Comparison of ENCODE assay signal across 8 cellular contexts in the genomic region with DNA sequence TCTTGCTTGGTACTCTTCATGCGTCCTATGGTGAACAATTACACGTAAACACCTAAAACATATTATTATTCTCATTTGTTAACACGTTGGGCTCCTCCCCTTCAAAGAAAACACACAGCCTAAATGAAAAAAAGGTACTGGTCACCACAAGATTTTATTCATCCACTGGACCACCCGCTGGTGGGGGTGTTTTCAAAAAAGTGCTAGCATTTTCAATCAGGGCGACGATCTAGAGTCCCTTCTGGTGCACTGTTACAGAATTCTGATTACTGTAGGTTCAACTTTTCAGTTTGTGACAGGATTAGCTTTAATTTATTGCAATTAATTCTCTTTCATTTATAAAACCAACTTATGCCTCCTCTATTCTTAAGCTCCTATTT. TPM values are rescaled to one million over a fixed set of nuclear protein-coding genes. Genes with fewer than 3 reads are reported as not detected.
A peak's percentile ranks its signal among the peaks of the same experiment; 100 is the strongest.
DNase-seq lines count a peak whose midpoint lies in the region; ATAC-seq, FAIRE-seq and TF ChIP-seq lines count a peak whose summit lies in the region.

No MANE protein-coding gene starts in this region.

- CTCF ChIA-PET in activated CD4-positive, alpha-beta T cell treated with anti-CD3 and anti-CD28 coated beads for 36 hours (lab: Charles Lee) = interaction anchor here (0.6 to 1.5 kb wide), 3 partner anchors 138 to 1535 kb away, joined by 3 to 4 read pairs (median 4); no protein-coding TSS in a partner anchor

- peaks cover 36% of the 10 kb centered on the region for H3K36me3 Mint-ChIP-seq in activated CD4-positive, alpha-beta T cell treated with anti-CD3 and anti-CD28 coated beads for 36 hours (ENCODE audit: low read depth)

- no peak for FAIRE-seq in HTR-8/SVneo (lab: Jason Lieb, UNC)

- TF ChIP-seq EP300 in sigmoid colon (IDR thresholded peaks at IDR 0.05) = no peak

- H3K4me1 Mint-ChIP-seq in activated CD4-positive, alpha-beta T cell treated with anti-CD3 and anti-CD28 coated beads for 36 hours = peaks cover 25% of the 10 kb centered on the region

- H3K4me3 ChIP-seq in WERI-Rb-1 (ENCODE audit: low read depth, low read length) = peak overlapping the region; percentile 95
- H3K4me3 ChIP-seq in heart right ventricle = peak overlapping the region; percentile 62 to 97 (median 83)
- H3K4me3 ChIP-seq in sigmoid colon = peak overlapping the region; percentile 61 to 89 (median 74)

- POLR2A ChIA-PET in activated CD4-positive, alpha-beta T cell treated with anti-CD3 and anti-CD28 coated beads for 36 hours (lab: Charles Lee) = interaction anchor here (1.1 kb wide), 1 partner anchor 90 kb away, joined by 3 read pairs; no protein-coding TSS in a partner anchor

- ATAC-seq in activated CD4-positive, alpha-beta T cell treated with anti-CD3 and anti-CD28 coated beads for 36 hours = peak; percentile 11
- peak; percentile 13 for ATAC-seq in HG03139 (IDR thresholded peaks at IDR 0.05; ENCODE audit: unreplicated experiment)
- ATAC-seq in heart right ventricle = peak in 3 of 8 donors; percentile 9 to 20 (median 9)

- H3K27ac ChIP-seq in WERI-Rb-1 (peak overlapping the region; percentile 98), heart right ventricle (peak overlapping the region; percentile 11 to 95 (median 87)), sigmoid colon (peak overlapping the region; percentile 82 to 90 (median 90))

- 1% methylated on average over 6 of the region's 6 CpGs for WGBS in heart right ventricle, 2 donors
- 1% methylated on average over 6 of the region's 6 CpGs for WGBS in sigmoid colon, 2 donors

- intact Hi-C loops in activated CD4-positive, alpha-beta T cell treated with anti-CD3 and anti-CD28 coated beads for 36 hours (cut with DNase I, micrococcal nuclease) = loop anchor here (1.0 to 5.0 kb wide), 13 partner anchors 61 to 1034 kb away; a partner anchor contains a TSS
- intact Hi-C loops in heart right ventricle (cut with DNase I) = loop anchor here (1.0 to 10.0 kb wide), 8 partner anchors 62 to 142 kb away; a partner anchor contains a TSS
- intact Hi-C loops in sigmoid colon (cut with DNase I) = loop anchor here (1.0 to 5.0 kb wide), 3 partner anchors 112 to 251 kb away; no protein-coding TSS in a partner anchor

- TF ChIP-seq POLR2A in sigmoid colon (IDR thresholded peaks at IDR 0.05) = no peak

- DNase-seq in activated CD4-positive, alpha-beta T cell treated with anti-CD3 and anti-CD28 coated beads for 36 hours = no peak
- DNase-seq in activated CD4-positive, alpha-beta T cell treated with anti-CD3 and anti-CD28 coated beads for 48 hours = no peak
- no peak for DNase-seq in WERI-Rb-1
- DNase-seq in heart right ventricle = no peak
- DNase-seq in sigmoid colon = no peak
- no peak for DNase-seq in NCI-H82 treated with DMSO at 0.1 percent for 48 hours (lab: John Stamatoyannopoulos, UW; ENCODE audit: unreplicated experiment)
- DNase-seq in HTR-8/SVneo (ENCODE audit: insufficient read length, low spot score) = no peak

- peak overlapping the region; percentile 99 for H3K4me3 Mint-ChIP-seq in activated CD4-positive, alpha-beta T cell treated with anti-CD3 and anti-CD28 coated beads for 36 hours

- H3K4me1 ChIP-seq in heart right ventricle = peaks cover 0 to 24% (median 14%) of the 10 kb centered on the region in 9 donors
- H3K4me1 ChIP-seq in sigmoid colon = peaks cover 0 to 20% (median 14%) of the 10 kb centered on the region in 4 donors

- H3K36me3 ChIP-seq in WERI-Rb-1 (peaks cover 35% of the 10 kb centered on the region), heart right ventricle (peaks cover 0 to 39% (median 16%) of the 10 kb centered on the region in 9 donors), sigmoid colon (peaks cover 0 to 24% (median 5%) of the 10 kb centered on the region in 4 donors)

- no peaks in the 10 kb centered on the region for H3K9me3 ChIP-seq in WERI-Rb-1 (ENCODE audit: severe bottlenecking)
- no peaks in the 10 kb centered on the region for H3K9me3 ChIP-seq in heart right ventricle
- no peaks in the 10 kb centered on the region for H3K9me3 ChIP-seq in sigmoid colon

- H3K9me3 Mint-ChIP-seq in activated CD4-positive, alpha-beta T cell treated with anti-CD3 and anti-CD28 coated beads for 36 hours (ENCODE audit: low read depth) = no peaks in the 10 kb centered on the region

- H3K27me3 Mint-ChIP-seq in activated CD4-positive, alpha-beta T cell treated with anti-CD3 and anti-CD28 coated beads for 36 hours = peaks cover 4% of the 10 kb centered on the region

- TF ChIP-seq CTCF in WERI-Rb-1 (IDR thresholded peaks at IDR 0.05; ENCODE audit: low read depth, low read length) (no peak), heart right ventricle (IDR thresholded peaks at IDR 0.05) (no peak), sigmoid colon (IDR thresholded peaks at IDR 0.05) (no peak)

- peak overlapping the region; percentile 100 for H3K27ac Mint-ChIP-seq in activated CD4-positive, alpha-beta T cell treated with anti-CD3 and anti-CD28 coated beads for 36 hours

- H3K27me3 ChIP-seq in WERI-Rb-1 (ENCODE audit: insufficient read depth, low read depth, severe bottlenecking) (no peaks in the 10 kb centered on the region), heart right ventricle (no peaks in the 10 kb centered on the region), sigmoid colon (no peaks in the 10 kb centered on the region)

RNA-seq across cellular contexts. Expression of a gene that starts 0.5 kb away (rescaled TPM):
- 10 to 100 TPM; 66.3 to 89.3 TPM for total RNA-seq in activated CD4-positive, alpha-beta T cell treated with anti-CD3 and anti-CD28 coated beads for 36 hours
- 10 to 100 TPM; 10.9 to 17.1 (median 13.4) TPM for total RNA-seq in heart right ventricle
- polyA plus RNA-seq in heart right ventricle = 10 to 100 TPM; 14.6 to 15.1 TPM
- 10 to 100 TPM in 3 of 4 donors, 1 to 10 TPM in 1; 8.6 to 17.4 (median 12.5) TPM for total RNA-seq in sigmoid colon
- polyA plus RNA-seq in sigmoid colon = 10 to 100 TPM; 17.6 to 25.7 (median 18.6) TPM
